ENCODE assay signal across 23 cellular contexts in genomic region chr16:89048087-89048729, GRCh38. TPM values are rescaled to one million over a fixed set of nuclear protein-coding genes. Genes with fewer than 3 reads are reported as not detected.
DNase-seq lines count a peak whose midpoint lies in the region; ATAC-seq and TF ChIP-seq lines count a peak whose summit lies in the region.
"Had no signal": no experiment of that assay in that cellular context is flagged by ENCODE, and none has a peak within 500 bp of the region (broad histone marks: within the 10 kb centered on the region; RNA-seq: fewer than 3 reads in every experiment).

No MANE protein-coding gene starts in this region.

- H3K4ac ChIP-seq in neuronal stem cell (ENCODE audit: low read length), result no peak overlapping the region

- H2BK15ac ChIP-seq in neuronal stem cell (ENCODE audit: low read length), result peak overlapping the region; percentile 30

- H3K27me3 ChIP-seq in left ventricle myocardium inferior (ENCODE audit: low read depth) (peaks cover 100% of the 10 kb centered on the region), neuronal stem cell (ENCODE audit: control insufficient read depth in 3 of 3, insufficient read depth in 3 of 3, low read depth in 1 of 3, low read length in 3 of 3) (peaks cover 0 to 20% (median 0%) of the 10 kb centered on the region in 3 experiments)

- no peak for ATAC-seq in GM19328 (IDR thresholded peaks at IDR 0.05; ENCODE audit: unreplicated experiment)
- no peak for ATAC-seq in HG02678 (IDR thresholded peaks at IDR 0.05; ENCODE audit: unreplicated experiment)

- H3K36me3 ChIP-seq in left ventricle myocardium inferior (no peaks in the 10 kb centered on the region), neuronal stem cell (replicated peaks in 1 of 2; ENCODE audit: control insufficient read depth in 2 of 2, insufficient read depth in 2 of 2, low read length in 2 of 2) (no peaks in the 10 kb centered on the region)
- H3K36me3 ChIP-seq: stomach, tibial artery had no signal

- peak overlapping the region; percentile 88 for H2AK5ac ChIP-seq in neuronal stem cell (ENCODE audit: low read depth, low read length)

- H3K9me3 ChIP-seq in left ventricle myocardium inferior (replicated peaks) (no peaks in the 10 kb centered on the region), neuronal stem cell (replicated peaks in 1 of 2; ENCODE audit: control insufficient read depth in 2 of 2, insufficient read depth in 1 of 2, low read depth in 1 of 2, low read length in 2 of 2) (no peaks in the 10 kb centered on the region)
- H3K9me3 ChIP-seq: stomach, tibial artery had no signal

- no peak overlapping the region for H3K9ac ChIP-seq in neuronal stem cell (ENCODE audit: low read depth, low read length, poor library complexity)

- peak overlapping the region; percentile 39 for H2BK5ac ChIP-seq in neuronal stem cell (ENCODE audit: low read length)

- H3K27ac ChIP-seq in left ventricle myocardium inferior (replicated peaks), result no peak overlapping the region
- H3K27ac ChIP-seq in neuronal stem cell (replicated peaks; ENCODE audit: low read length), result no peak overlapping the region
- H3K27ac ChIP-seq: stomach, tibial artery had no signal

- H2BK120ac ChIP-seq in neuronal stem cell (ENCODE audit: low read depth, low read length), result no peak overlapping the region

- H3K4me3 ChIP-seq in left ventricle myocardium inferior (no peak overlapping the region), neuronal stem cell (ENCODE audit: low read length in 2 of 2) (no peak overlapping the region)
- H3K4me3 ChIP-seq: stomach, tibial artery had no signal

- no peak for TF ChIP-seq CTCF in left ventricle myocardium inferior (IDR thresholded peaks at IDR 0.05; ENCODE audit: borderline replicate concordance)

- DNase-seq in COR-L47 (lab: John Stamatoyannopoulos, UW) (peak; percentile 21), NCI-H146 (lab: John Stamatoyannopoulos, UW) (peak; percentile 32), left ventricle myocardium inferior (peak; percentile 13), neuronal stem cell (ENCODE audit: low spot score) (no peak), HUDEP-2 (lab: John Stamatoyannopoulos, UW; ENCODE audit: unreplicated experiment in 76 of 76) (no peak)
- DNase-seq: activated CD4-positive, alpha-beta T cell treated with anti-CD3 and anti-CD28 coated beads, Interleukin-2, amount 50 U/mL, for 48 hours; activated CD4-positive, CD25-positive, alpha-beta regulatory T cell; activated CD8-positive, alpha-beta memory T cell treated with anti-CD3 and anti-CD28 coated beads, Interleukin-2, amount 50 U/mL, for 48 hours; activated effector memory CD4-positive, alpha-beta T cell treated with Interleukin-2 at 50 U/mL for 16 hours; activated naive CD8-positive, alpha-beta T cell treated with anti-CD3 and anti-CD28 coated beads for 36 hours; CD4-positive, CD25-positive, alpha-beta regulatory T cell; DMS153; GDM1; MV-4-11; naive B cell; NCI-H187; NCI-H82; OCI-M1; stomach; SW 1271; tibial artery had no signal

- H2AFZ ChIP-seq in neuronal stem cell (ENCODE audit: low read length), result peak overlapping the region; percentile 8

- peak overlapping the region; percentile 56 for H3K14ac ChIP-seq in neuronal stem cell (ENCODE audit: low read length)

- no CpG with 5 or more reads among the region's 38 CpGs for WGBS in neuronal stem cell (ENCODE audit: extremely low coverage in 2 of 2, insufficient read length in 2 of 2, insufficient replicate concordance in 1 of 2), 2 donors

- no peak overlapping the region for H4K8ac ChIP-seq in neuronal stem cell (ENCODE audit: low read depth, low read length)

- intact Hi-C loops in left ventricle myocardium inferior (cut with micrococcal nuclease), result no loop called here

- no peak overlapping the region for H3K4me2 ChIP-seq in neuronal stem cell (ENCODE audit: insufficient read depth, low read length, poor library complexity, severe bottlenecking)

- H3K18ac ChIP-seq in neuronal stem cell (ENCODE audit: low read length), result peak overlapping the region; percentile 89

- peak overlapping the region; percentile 65 for H3K23ac ChIP-seq in neuronal stem cell (ENCODE audit: low read depth, low read length, poor library complexity)

- peak overlapping the region; percentile 85 for H4K91ac ChIP-seq in neuronal stem cell (ENCODE audit: low read depth, low read length, poor library complexity)

- no peaks in the 10 kb centered on the region for H3K4me1 ChIP-seq in left ventricle myocardium inferior
- peaks cover 10 to 12% of the 10 kb centered on the region in 2 donors for H3K4me1 ChIP-seq in neuronal stem cell (ENCODE audit: control insufficient read depth in 2 of 2, insufficient read depth in 1 of 2, low read depth in 1 of 2, low read length in 2 of 2)

- peak overlapping the region; percentile 33 for H2BK12ac ChIP-seq in neuronal stem cell (ENCODE audit: low read length)

- peaks cover 3% of the 10 kb centered on the region for H3K79me1 ChIP-seq in neuronal stem cell (ENCODE audit: low read depth, low read length)

RNA-seq across cellular contexts. Expression of gene ACSF3, which starts 45.4 kb away (rescaled TPM):
- 16.7 TPM for total RNA-seq in left ventricle myocardium inferior
- polyA plus RNA-seq in neuronal stem cell (2013, experiment 1 of 2), result 8.9 TPM
- 9.7 TPM for polyA plus RNA-seq in neuronal stem cell (2013, experiment 2 of 2)

Comparison
In these comparisons a context has a peak if more than half of its experiments do, and no peak if none do; other contexts are left out.
1. DNase-seq: peak in COR-L47 (single experiment), NCI-H146 (single experiment) and left ventricle myocardium inferior (single experiment); none in neuronal stem cell (single experiment) and HUDEP-2 (0 of 76).